Comparison of ENCODE assay signal across 9 cellular contexts in genomic region chr3:126389112-126389791, GRCh38. TPM values are rescaled to one million over a fixed set of nuclear protein-coding genes. Genes with fewer than 3 reads are reported as not detected.
DNase-seq lines count a peak whose midpoint lies in the region; TF ChIP-seq lines count a peak whose summit lies in the region.
"Had no signal": no experiment of that assay in that cellular context is flagged by ENCODE, and none has a peak within 500 bp of the region (broad histone marks: within the 10 kb centered on the region; RNA-seq: fewer than 3 reads in every experiment).

No MANE protein-coding gene starts in this region.

- peak overlapping the region; percentile 41 for H3K4me3 ChIP-seq in BJ (ENCODE audit: low read depth, low read length)
- 0 out of 2 replicates have a peak overlapping the region, but pooled peaks have one; percentile 17 for H3K4me3 ChIP-seq in SJCRH30
- H3K4me3 ChIP-seq in iPS DF 6.9 (ENCODE audit: low read length), result peak overlapping the region; percentile 9; the same call in 1 of the 2 replicates

- peaks cover 7% of the 10 kb centered on the region for H3K27me3 Mint-ChIP-seq in MCF 10A (ENCODE audit: insufficient read depth, unreplicated experiment)

- H3K9me3 Mint-ChIP-seq in MCF 10A (ENCODE audit: unreplicated experiment), result no peaks in the 10 kb centered on the region

- no peak overlapping the region for H3K27ac ChIP-seq in SJCRH30
- H3K27ac ChIP-seq in iPS DF 6.9 (ENCODE audit: low read length), result no peak overlapping the region

- H3K36me3 Mint-ChIP-seq in MCF 10A (ENCODE audit: insufficient read depth, unreplicated experiment), result no peaks in the 10 kb centered on the region
- H3K36me3 Mint-ChIP-seq: IgD-negative memory B cell had no signal

- BruUV-seq in MCF 10A (replicated peaks; lab: Mats Ljungman, UMichigan), result no TSS peak

- peaks cover 7% of the 10 kb centered on the region for H3K4me1 Mint-ChIP-seq in MCF 10A (ENCODE audit: insufficient read depth, unreplicated experiment)

- POLR2A ChIA-PET in BJ (lab: Charles Lee), result interaction anchor here (0.7 kb wide), 1 partner anchor 15 kb away, joined by 5 read pairs; no protein-coding TSS in a partner anchor
- POLR2A ChIA-PET in MCF 10A (lab: Yijun Ruan, JAX), result interaction anchor here (0.7 to 1.2 kb wide), 3 partner anchors 9 to 196 kb away, joined by 3 to 4 read pairs (median 3); no protein-coding TSS in a partner anchor

- H3K9me3 ChIP-seq in SJCRH30 (replicated peaks) (no peaks in the 10 kb centered on the region), iPS DF 6.9 (ENCODE audit: control insufficient read depth, insufficient read depth, low read length) (no peaks in the 10 kb centered on the region)

- H3K4me3 Mint-ChIP-seq in MCF 10A (ENCODE audit: unreplicated experiment), result peak overlapping the region; percentile 64

- DNase-seq in BJ (ENCODE audit: low read depth), result peak; percentile 19
- DNase-seq in GM19240 (ENCODE audit: insufficient read length, low spot score), result peak; percentile 53
- peak; percentile 37 for DNase-seq in KG1 (lab: John Stamatoyannopoulos, UW)
- DNase-seq in SJCRH30, result peak; percentile 20 to 45
- DNase-seq in MCF 10A (ENCODE audit: unreplicated experiment), result peak; percentile 82
- DNase-seq in iPS DF 6.9 (ENCODE audit: low read depth, low spot score), result peak; percentile 73
- DNase-seq in retina, result peak; percentile 95
- no peak for DNase-seq in T1000 (lab: John Stamatoyannopoulos, UW)

- TF ChIP-seq CTCF in BJ (IDR thresholded peaks at IDR 0.05; ENCODE audit: insufficient read depth, low read depth, low read length) (peak; percentile 76), MCF 10A (IDR thresholded peaks at IDR 0.05; ENCODE audit: unreplicated experiment) (peak; percentile 98)

- no peaks in the 10 kb centered on the region for H3K4me1 ChIP-seq in SJCRH30
- peaks cover 4% of the 10 kb centered on the region for H3K4me1 ChIP-seq in iPS DF 6.9 (ENCODE audit: control insufficient read depth, insufficient read depth, low read length)

- WGBS in iPS DF 6.9 (ENCODE audit: insufficient coverage, insufficient read length), result no CpG with 5 or more reads among the region's 58 CpGs

- H3K36me3 ChIP-seq in BJ (ENCODE audit: control insufficient read depth, insufficient read depth, low read length) (no peaks in the 10 kb centered on the region), SJCRH30 (no peaks in the 10 kb centered on the region), iPS DF 6.9 (ENCODE audit: control insufficient read depth, insufficient read depth, low read length) (no peaks in the 10 kb centered on the region)

- peak overlapping the region; percentile 71 for H3K27ac Mint-ChIP-seq in MCF 10A (ENCODE audit: low read depth, unreplicated experiment)

- H3K27me3 ChIP-seq in BJ (ENCODE audit: control insufficient read depth, insufficient read depth, low read length) (peaks cover 12% of the 10 kb centered on the region), SJCRH30 (0 out of 2 replicates have a peak, but pooled peaks cover 2% of the 10 kb centered on the region), iPS DF 6.9 (ENCODE audit: control insufficient read depth, insufficient read depth, low read length) (peaks cover 7% of the 10 kb centered on the region; the same call in 1 of the 2 replicates)

- CTCF ChIA-PET in BJ (lab: Yijun Ruan, JAX) (interaction anchor here (0.6 to 6.1 kb wide), 24 partner anchors 10 to 282 kb away, joined by 3 to 53 read pairs (median 4); no protein-coding TSS in a partner anchor), MCF 10A (lab: Yijun Ruan, JAX) (interaction anchor here (0.5 to 6.8 kb wide), 27 partner anchors 9 to 1115 kb away, joined by 3 to 88 read pairs (median 3); no protein-coding TSS in a partner anchor)

- intact Hi-C loops in MCF 10A (cut with micrococcal nuclease), result loop anchor here (1.0 to 10.0 kb wide), 4 partner anchors 143 to 464 kb away; no protein-coding TSS in a partner anchor

RNA-seq across cellular contexts. Expression of gene CFAP100, which starts 5.5 kb away (rescaled TPM):
- polyA plus RNA-seq in BJ (2011; rRNA removed), result not detected in 2 replicates
- polyA minus RNA-seq in BJ (2011; rRNA and poly(A)+ RNA removed), result not detected in 2 replicates
- not detected in 2 replicates for total RNA-seq in SJCRH30 (2014; rRNA removed; shearing (Covaris generic))
- total RNA-seq in MCF 10A (2022), result not detected in 2 replicates
- polyA plus RNA-seq: IgD-negative memory B cell had no signal

RNA-seq across cellular contexts. Expression of gene KLF15, which starts 32.0 kb away (rescaled TPM):
- polyA plus RNA-seq in BJ (2011; rRNA removed), result 0.29 and 0.44 TPM in 2 replicates
- 0.10 and 0.24 TPM in 2 replicates for polyA minus RNA-seq in BJ (2011; rRNA and poly(A)+ RNA removed)
- total RNA-seq in SJCRH30 (2014; rRNA removed; shearing (Covaris generic)), result 3.2 and 3.3 TPM in 2 replicates
- total RNA-seq in MCF 10A (2022), result 5.3 and 8.3 TPM in 2 replicates
- polyA plus RNA-seq: IgD-negative memory B cell had no signal
